ENCODE assay signal across 1 cellular context in genomic region chr16:84821728-84822676, GRCh38.
TF ChIP-seq lines count a peak whose summit lies in the region.

No MANE protein-coding gene starts in this region.

TF ChIP-seq in K562, 482 proteins besides CTCF, POLR2A, EP300 and RAD21:
- no peak for TF ChIP-seq CAMTA2 (CRISPR knock-in tag; conservative IDR thresholded peaks at IDR 0.05)
- TF ChIP-seq CBX2 (IDR thresholded peaks at IDR 0.05; ENCODE audit: insufficient read depth, low read length, poor library complexity, severe bottlenecking) = peak; percentile 9
- 0 out of 2 replicates have a peak, but pooled peaks have one; percentile 19 for TF ChIP-seq EGR1 (conservative IDR thresholded peaks at IDR 0.05)
- no peak for TF ChIP-seq TCF7L2 (IDR thresholded peaks at IDR 0.05; ENCODE audit: low read depth, low read length)
